In genomic region chr13:29849731-29850212, GRCh38 we compare ENCODE assay signal across 8 cellular contexts. TPM values are rescaled to one million over a fixed set of nuclear protein-coding genes. Genes with fewer than 3 reads are reported as not detected.
DNase-seq lines count a peak whose midpoint lies in the region; ATAC-seq and TF ChIP-seq lines count a peak whose summit lies in the region.

No MANE protein-coding gene starts in this region.

- peak overlapping the region; percentile 98 for H3K27ac ChIP-seq in thymus (ENCODE audit: low read depth)

- no peaks in the 10 kb centered on the region for H3K9me3 ChIP-seq in thymus (ENCODE audit: control insufficient read depth)

- POLR2A ChIA-PET in naive thymus-derived CD8-positive, alpha-beta T cell (lab: Charles Lee): interaction anchor here (0.5 to 5.7 kb wide), 21 partner anchors 15 to 768 kb away, joined by 3 to 69 read pairs (median 5); partner anchors contain the start of genes SLC7A1 and USPL1

- no peaks in the 10 kb centered on the region for H3K36me3 ChIP-seq in thymus (ENCODE audit: control insufficient read depth, insufficient read depth)

- peak overlapping the region; percentile 99 for H3K27ac Mint-ChIP-seq in activated T-helper 17 cell treated with anti-CD3 and anti-CD28 coated beads, Interleukin-2, amount 50 U/mL, for 72 hours
- peak overlapping the region; percentile 89 to 100 (median 96) for H3K27ac Mint-ChIP-seq in naive thymus-derived CD8-positive, alpha-beta T cell

- DNase-seq in activated effector memory CD4-positive, alpha-beta T cell treated with anti-CD3 and anti-CD28 coated beads, Interleukin-2, amount 50 U/mL, for 16 hours: peak; percentile 80
- no peak for DNase-seq in activated effector memory CD4-positive, alpha-beta T cell treated with Interleukin-2 at 50 U/mL for 16 hours
- DNase-seq in NCI-H524 treated with DMSO at 0.1 percent for 48 hours (lab: John Stamatoyannopoulos, UW): peak; percentile 17
- peak; percentile 55 for DNase-seq in fibroblast of the aortic adventitia (ENCODE audit: low read depth)
- DNase-seq in naive thymus-derived CD8-positive, alpha-beta T cell: peak in 7 of 10 donors; percentile 6 to 67 (median 33)

- no peaks in the 10 kb centered on the region for H3K27me3 ChIP-seq in thymus (ENCODE audit: control insufficient read depth, insufficient read depth)

- TF ChIP-seq CTCF in fibroblast of the aortic adventitia (IDR thresholded peaks at IDR 0.05; ENCODE audit: insufficient read depth, low read length): no peak

- H3K4me3 ChIP-seq in fibroblast of the aortic adventitia (ENCODE audit: low read depth, low read length): peak overlapping the region; percentile 86
- peak overlapping the region; percentile 85 for H3K4me3 ChIP-seq in thymus (ENCODE audit: low read length)

- H3K36me3 Mint-ChIP-seq in activated T-helper 17 cell treated with anti-CD3 and anti-CD28 coated beads, Interleukin-2, amount 50 U/mL, for 72 hours (ENCODE audit: low read depth): peaks cover 18% of the 10 kb centered on the region
- H3K36me3 Mint-ChIP-seq in naive thymus-derived CD8-positive, alpha-beta T cell: no peaks in the 10 kb centered on the region

- H3K27me3 Mint-ChIP-seq in activated T-helper 17 cell treated with anti-CD3 and anti-CD28 coated beads, Interleukin-2, amount 50 U/mL, for 72 hours: no peaks in the 10 kb centered on the region
- no peaks in the 10 kb centered on the region for H3K27me3 Mint-ChIP-seq in naive thymus-derived CD8-positive, alpha-beta T cell

- peak; percentile 27 for ATAC-seq in HG02763 (IDR thresholded peaks at IDR 0.05; ENCODE audit: unreplicated experiment)
- ATAC-seq in activated T-helper 17 cell treated with anti-CD3 and anti-CD28 coated beads, Interleukin-2, amount 50 U/mL, for 72 hours (replicated peaks): peak; percentile 25
- ATAC-seq in naive thymus-derived CD8-positive, alpha-beta T cell: peak; percentile 6 to 10

- H3K4me1 Mint-ChIP-seq in activated T-helper 17 cell treated with anti-CD3 and anti-CD28 coated beads, Interleukin-2, amount 50 U/mL, for 72 hours: peaks cover 16% of the 10 kb centered on the region
- H3K4me1 Mint-ChIP-seq in naive thymus-derived CD8-positive, alpha-beta T cell: peaks cover 21 to 46% (median 30%) of the 10 kb centered on the region in 4 donors

- WGBS in thymus: under 1% methylated on average over 50 of the region's 50 CpGs

- H3K4me3 Mint-ChIP-seq in activated T-helper 17 cell treated with anti-CD3 and anti-CD28 coated beads, Interleukin-2, amount 50 U/mL, for 72 hours: peak overlapping the region; percentile 97
- H3K4me3 Mint-ChIP-seq in naive thymus-derived CD8-positive, alpha-beta T cell: peak overlapping the region; percentile 91 to 99 (median 96)

- no peaks in the 10 kb centered on the region for H3K4me1 ChIP-seq in thymus (ENCODE audit: control insufficient read depth, insufficient read depth, low read length)

- H3K9me3 Mint-ChIP-seq in activated T-helper 17 cell treated with anti-CD3 and anti-CD28 coated beads, Interleukin-2, amount 50 U/mL, for 72 hours: no peaks in the 10 kb centered on the region
- H3K9me3 Mint-ChIP-seq in naive thymus-derived CD8-positive, alpha-beta T cell: no peaks in the 10 kb centered on the region

RNA-seq across cellular contexts. Expression of gene UBL3, which starts 0.6 kb away (rescaled TPM):
- total RNA-seq in activated T-helper 17 cell treated with anti-CD3 and anti-CD28 coated beads, Interleukin-2, amount 50 U/mL, for 72 hours: 1 to 10 TPM; 8.4 to 9.4 TPM
- 21.1 and 57.7 TPM in 2 replicates for total RNA-seq in fibroblast of the aortic adventitia (ENCODE audit: low replicate concordance)
- total RNA-seq in naive thymus-derived CD8-positive, alpha-beta T cell: 10 to 100 TPM; 37.8 to 37.9 TPM
- 10 to 100 TPM; 26.5 to 39.2 (median 26.8) TPM for polyA plus RNA-seq in naive thymus-derived CD8-positive, alpha-beta T cell
- 31.2 TPM for polyA plus RNA-seq in thymus
